In the genomic region with DNA sequence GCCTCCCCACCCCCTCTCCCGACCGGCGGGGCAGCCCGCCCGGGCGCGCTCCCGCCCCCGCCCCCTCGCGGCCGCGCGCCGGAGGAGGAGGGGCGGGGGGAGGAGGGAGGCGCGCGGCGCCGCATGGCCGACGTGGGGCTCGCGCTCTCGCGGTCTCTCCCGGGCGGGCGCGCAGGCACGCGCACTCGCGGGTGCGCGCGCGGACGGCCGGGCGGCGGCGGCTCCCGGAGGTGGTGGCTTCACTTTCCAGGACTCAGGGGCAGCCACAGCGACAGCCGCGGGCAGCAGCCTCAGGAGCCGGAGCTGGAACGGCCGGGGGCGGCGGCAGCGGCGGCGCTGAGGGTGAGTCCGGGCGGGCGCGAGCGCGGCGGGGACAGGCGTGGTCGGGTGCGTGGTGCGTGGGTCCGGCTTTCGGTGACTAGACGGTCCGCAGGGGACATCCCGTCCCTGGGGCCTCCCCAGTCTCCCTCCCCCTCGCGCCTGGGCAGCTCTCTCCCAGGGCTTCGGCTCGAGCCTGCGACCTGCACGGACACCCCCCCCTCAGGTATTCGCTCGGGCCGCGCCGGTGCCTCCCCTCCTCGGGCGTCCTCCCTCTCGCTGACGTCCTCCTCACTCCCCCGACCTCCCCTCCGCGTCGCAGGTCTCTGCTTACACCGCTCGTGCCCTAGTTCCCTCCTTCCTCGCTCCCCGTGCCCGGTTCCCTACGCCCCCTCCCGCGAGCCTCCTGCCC, we compare ENCODE assay signal across 8 cellular contexts. TPM values are rescaled to one million over a fixed set of nuclear protein-coding genes. Genes with fewer than 3 reads are reported as not detected.
DNase-seq lines count a peak whose midpoint lies in the region; ATAC-seq and TF ChIP-seq lines count a peak whose summit lies in the region.

A gene (plus strand): TSS at position 407 of the 730 bp plus-strand sequence.

- peaks cover 4% of the 10 kb centered on the region for H3K27me3 Mint-ChIP-seq in activated naive CD8-positive, alpha-beta T cell treated with anti-CD3 and anti-CD28 coated beads for 36 hours

- H3K27ac ChIP-seq in transverse colon: peak within 1 kb of the TSS; percentile 75 to 81 (median 79)

- ATAC-seq in GM19455 (IDR thresholded peaks at IDR 0.05; ENCODE audit: unreplicated experiment) (peak; percentile 76), HG03558 (IDR thresholded peaks at IDR 0.05; ENCODE audit: extremely low read depth, unreplicated experiment) (peak; percentile 49)

- TF ChIP-seq POLR2A in transverse colon (IDR thresholded peaks at IDR 0.05): peak; percentile 17

- no peaks in the 10 kb centered on the region for H3K36me3 ChIP-seq in transverse colon

- 0 to 1% methylated on average over 6 to 47 of the region's 99 CpGs for WGBS in transverse colon (ENCODE audit: low coverage in 1 of 2), 2 donors

- H3K4me3 ChIP-seq in transverse colon: peak within 1 kb of the TSS; percentile 55 to 79 (median 72)

- H3K4me1 Mint-ChIP-seq in activated naive CD8-positive, alpha-beta T cell treated with anti-CD3 and anti-CD28 coated beads for 36 hours: peaks cover 23% of the 10 kb centered on the region

- H3K4me3 Mint-ChIP-seq in activated naive CD8-positive, alpha-beta T cell treated with anti-CD3 and anti-CD28 coated beads for 36 hours: peak within 1 kb of the TSS; percentile 97

- no peak for TF ChIP-seq EP300 in transverse colon (IDR thresholded peaks at IDR 0.05; ENCODE audit: low read depth)

- TF ChIP-seq CTCF in transverse colon (IDR thresholded peaks at IDR 0.05): no peak

- peak; percentile 86 for DNase-seq in COLO668 (lab: John Stamatoyannopoulos, UW; ENCODE audit: unreplicated experiment)
- DNase-seq in RPMI7951 (ENCODE audit: low read depth): peak; percentile 72
- DNase-seq in activated naive CD8-positive, alpha-beta T cell treated with anti-CD3 and anti-CD28 coated beads for 36 hours: peak; percentile 77
- peak; percentile 72 for DNase-seq in glomerular visceral epithelial cell (ENCODE audit: extremely low spot score)
- peak; percentile 67 for DNase-seq in occipital lobe (lab: John Stamatoyannopoulos, UW)
- DNase-seq in transverse colon: peak; percentile 73

- intact Hi-C loops in transverse colon (cut with DNase I; ENCODE audit: low total_unique reads): no loop called here

- peaks cover 15% of the 10 kb centered on the region for H3K27me3 ChIP-seq in transverse colon

- in situ Hi-C loops in transverse colon (cut with MboI; ENCODE audit: low pct_ligation_motif_present in 1 of 4, low pct_unique_long_range_greater_than_20kb in 1 of 4, low sequenced_read_pairs in 3 of 4): no loop called here

- peak within 1 kb of the TSS; percentile 78 for H3K27ac Mint-ChIP-seq in activated naive CD8-positive, alpha-beta T cell treated with anti-CD3 and anti-CD28 coated beads for 36 hours

- no peaks in the 10 kb centered on the region for H3K9me3 Mint-ChIP-seq in activated naive CD8-positive, alpha-beta T cell treated with anti-CD3 and anti-CD28 coated beads for 36 hours

- H3K36me3 Mint-ChIP-seq in activated naive CD8-positive, alpha-beta T cell treated with anti-CD3 and anti-CD28 coated beads for 36 hours: no peaks in the 10 kb centered on the region

- peaks cover 0 to 17% (median 9%) of the 10 kb centered on the region in 4 donors for H3K4me1 ChIP-seq in transverse colon

- H3K9me3 ChIP-seq in transverse colon: no peaks in the 10 kb centered on the region

RNA-seq across cellular contexts. Expression of the gene that starts here (rescaled TPM):
- total RNA-seq in RPMI7951 (2014; rRNA removed; shearing (Covaris generic)): 91.9 and 121 TPM in 2 replicates
- total RNA-seq in activated naive CD8-positive, alpha-beta T cell treated with anti-CD3 and anti-CD28 coated beads for 36 hours: 10 to 100 TPM; 13.2 to 18.1 TPM
- total RNA-seq in occipital lobe (40.2 TPM), transverse colon (100 to 1,000 TPM in 1 of 4 donors, 1 to 10 TPM in 3; 5.4 to 133 (median 7.6) TPM)

Comparison
In these comparisons a context has a peak if more than half of its experiments do, and no peak if none do; other contexts are left out.
1. Peak in every context shown above with its lines: DNase-seq, ATAC-seq, H3K4me3 ChIP-seq and H3K27ac ChIP-seq.